8 cellular contexts compared by ENCODE assay signal in genomic region chr6:3751019-3751729, GRCh38. TPM values are rescaled to one million over a fixed set of nuclear protein-coding genes. Genes with fewer than 3 reads are reported as not detected.
DNase-seq lines count a peak whose midpoint lies in the region; ATAC-seq, FAIRE-seq and TF ChIP-seq lines count a peak whose summit lies in the region.

Gene PXDC1, minus strand, starts transcription at chr6:3751713. Its CDS starts 182 bp downstream, at chr6:3751531.

- DNase-seq in Caco-2 (peak in 1 of 2 experiments; percentile 34), PC-3 (peak; percentile 23), bronchial epithelial cell (ENCODE audit: low read depth) (no peak), left kidney (ENCODE audit: low read depth, low spot score) (peak; percentile 60), cerebellar cortex (ENCODE audit: low spot score) (no peak), DMS153 (lab: John Stamatoyannopoulos, UW) (no peak)
- DNase-seq in stimulated activated effector memory CD8-positive, alpha-beta T cell treated with anti-CD3 and anti-CD28 coated beads, Interleukin-12 subunit alpha, Interleukin-12 subunit beta, amount 100 ng/mL, for 72 hours (ENCODE audit: low spot score in 2 of 2), result no peak

- peak within 1 kb of the TSS; percentile 86 for H3K9ac ChIP-seq in PC-3 (ENCODE audit: low read length)

- H3K27ac ChIP-seq in PC-3 (ENCODE audit: low read length), result peak within 1 kb of the TSS; percentile 70

- H3K36me3 Mint-ChIP-seq in Caco-2 (ENCODE audit: insufficient read depth, unreplicated experiment), result peaks cover 12% of the 10 kb centered on the region
- no peaks in the 10 kb centered on the region for H3K36me3 Mint-ChIP-seq in stimulated activated effector memory CD8-positive, alpha-beta T cell treated with anti-CD3 and anti-CD28 coated beads, Interleukin-12 subunit alpha, Interleukin-12 subunit beta, amount 100 ng/mL, for 72 hours

- BruUV-seq in Caco-2 (replicated peaks; lab: Mats Ljungman, UMichigan) (TSS peak; percentile 2), PC-3 (replicated peaks; lab: Mats Ljungman, UMichigan) (no TSS peak)

- POLR2A ChIA-PET in Caco-2 (lab: Charles Lee) (interaction anchor here (1.0 kb wide), 1 partner anchor 135 kb away, joined by 4 read pairs; no protein-coding TSS in a partner anchor), PC-3 (lab: Charles Lee; ENCODE audit: unreplicated experiment) (no interaction called here)

- H3F3A ChIP-seq in PC-3 (ENCODE audit: low read length, unreplicated experiment), result no peaks in the 10 kb centered on the region

- peaks cover 15% of the 10 kb centered on the region for H3K4me1 Mint-ChIP-seq in Caco-2 (ENCODE audit: low read depth, unreplicated experiment)
- H3K4me1 Mint-ChIP-seq in stimulated activated effector memory CD8-positive, alpha-beta T cell treated with anti-CD3 and anti-CD28 coated beads, Interleukin-12 subunit alpha, Interleukin-12 subunit beta, amount 100 ng/mL, for 72 hours, result peaks cover 27% of the 10 kb centered on the region

- FAIRE-seq in bronchial epithelial cell (lab: Jason Lieb, UNC), result no peak

- H3K27ac Mint-ChIP-seq in Caco-2 (ENCODE audit: unreplicated experiment), result peak within 1 kb of the TSS; percentile 85
- no peak within 1 kb of the TSS for H3K27ac Mint-ChIP-seq in stimulated activated effector memory CD8-positive, alpha-beta T cell treated with anti-CD3 and anti-CD28 coated beads, Interleukin-12 subunit alpha, Interleukin-12 subunit beta, amount 100 ng/mL, for 72 hours

- H3K4me3 ChIP-seq in Caco-2 (ENCODE audit: low read depth, low read length) (peak within 1 kb of the TSS; percentile 95), PC-3 (ENCODE audit: low read length) (peak within 1 kb of the TSS; percentile 80), bronchial epithelial cell (ENCODE audit: low read depth, low read length) (peak within 1 kb of the TSS; percentile 88)

- H3K36me3 ChIP-seq in Caco-2 (ENCODE audit: control insufficient read depth, insufficient read depth, low read length) (no peaks in the 10 kb centered on the region; the same call in 1 of the 2 replicates), PC-3 (ENCODE audit: low read depth, low read length) (no peaks in the 10 kb centered on the region), bronchial epithelial cell (ENCODE audit: control insufficient read depth, insufficient read depth, low read length) (peaks cover 11% of the 10 kb centered on the region)

- TF ChIP-seq CTCF in Caco-2 (IDR thresholded peaks at IDR 0.05; ENCODE audit: insufficient read depth in 1 of 2, low read depth in 1 of 2, low read length in 1 of 2, severe bottlenecking in 1 of 2, unreplicated experiment in 1 of 2) (no peak), PC-3 (conservative IDR thresholded peaks at IDR 0.05; ENCODE audit: low read depth, low read length) (no peak), bronchial epithelial cell (IDR thresholded peaks at IDR 0.05; ENCODE audit: insufficient read depth, low read length, severe bottlenecking) (no peak)

- no peaks in the 10 kb centered on the region for H3K9me3 Mint-ChIP-seq in Caco-2 (ENCODE audit: unreplicated experiment)
- H3K9me3 Mint-ChIP-seq in stimulated activated effector memory CD8-positive, alpha-beta T cell treated with anti-CD3 and anti-CD28 coated beads, Interleukin-12 subunit alpha, Interleukin-12 subunit beta, amount 100 ng/mL, for 72 hours, result no peaks in the 10 kb centered on the region

- peaks cover 6% of the 10 kb centered on the region for H4K20me1 ChIP-seq in PC-3 (ENCODE audit: low read length)

- peaks cover 13% of the 10 kb centered on the region for H3K4me1 ChIP-seq in Caco-2
- H3K4me1 ChIP-seq in PC-3 (ENCODE audit: insufficient read depth, low read length), result peaks cover 23% of the 10 kb centered on the region

- peak within 1 kb of the TSS; percentile 97 for H3K4me2 ChIP-seq in PC-3 (ENCODE audit: low read length)

- no peaks in the 10 kb centered on the region for H3K9me2 ChIP-seq in PC-3 (replicated peaks; ENCODE audit: low read length)

- no peaks in the 10 kb centered on the region for H3K27me3 Mint-ChIP-seq in Caco-2 (ENCODE audit: insufficient read depth, unreplicated experiment)

- ATAC-seq in GM21717 (IDR thresholded peaks at IDR 0.05; ENCODE audit: unreplicated experiment) (peak; percentile 12), PC-3 (peak; percentile 3)
- ATAC-seq in stimulated activated effector memory CD8-positive, alpha-beta T cell treated with anti-CD3 and anti-CD28 coated beads, Interleukin-12 subunit alpha, Interleukin-12 subunit beta, amount 100 ng/mL, for 72 hours, result peak; percentile 20

- H3K27me3 ChIP-seq in Caco-2 (replicated peaks; ENCODE audit: control insufficient read depth, insufficient read depth, low read length) (no peaks in the 10 kb centered on the region), PC-3 (ENCODE audit: low read length) (no peaks in the 10 kb centered on the region), bronchial epithelial cell (ENCODE audit: control insufficient read depth, insufficient read depth, low read length) (no peaks in the 10 kb centered on the region)

- intact Hi-C loops in Caco-2 (cut with micrococcal nuclease; ENCODE audit: unreplicated experiment) (loop anchor here (2.0 kb wide), 1 partner anchor 46 kb away; no protein-coding TSS in a partner anchor), PC-3 (cut with micrococcal nuclease) (loop anchor here (5.0 kb wide), 1 partner anchor 56 kb away; no protein-coding TSS in a partner anchor)

- H3K9me3 ChIP-seq in Caco-2, result no peaks in the 10 kb centered on the region
- no peaks in the 10 kb centered on the region for H3K9me3 ChIP-seq in PC-3 (ENCODE audit: low read length)

- CTCF ChIA-PET in Caco-2 (lab: Charles Lee) (interaction anchor here (0.8 kb wide), 1 partner anchor 18 kb away, joined by 9 read pairs; no protein-coding TSS in a partner anchor), PC-3 (lab: Charles Lee) (interaction anchor here (1.0 kb wide), 1 partner anchor 38 kb away, joined by 3 read pairs; no protein-coding TSS in a partner anchor)

- H3K79me2 ChIP-seq in PC-3 (ENCODE audit: low read length), result peaks cover 55% of the 10 kb centered on the region

- peak within 1 kb of the TSS; percentile 62 for H3K4me3 Mint-ChIP-seq in Caco-2 (ENCODE audit: unreplicated experiment)
- peak within 1 kb of the TSS; percentile 61 for H3K4me3 Mint-ChIP-seq in stimulated activated effector memory CD8-positive, alpha-beta T cell treated with anti-CD3 and anti-CD28 coated beads, Interleukin-12 subunit alpha, Interleukin-12 subunit beta, amount 100 ng/mL, for 72 hours

- peak within 1 kb of the TSS; percentile 92 for H2AFZ ChIP-seq in PC-3 (ENCODE audit: low read length)

RNA-seq across cellular contexts. Expression of gene PXDC1, which starts in this region (rescaled TPM):
- total RNA-seq in Caco-2 (2022) (36.9 and 42.9 TPM in 2 replicates), PC-3 (2014; rRNA removed) (46.2 and 59.8 TPM in 2 replicates), bronchial epithelial cell (47.6 and 64.5 TPM in 2 replicates)

Comparison
In these comparisons a context has a peak if more than half of its experiments do, and no peak if none do; other contexts are left out.
1. DNase-seq: peak in PC-3 (single experiment) and left kidney (single experiment); none in bronchial epithelial cell (single experiment), stimulated activated effector memory CD8-positive, alpha-beta T cell treated with anti-CD3 and anti-CD28 coated beads, Interleukin-12 subunit alpha, Interleukin-12 subunit beta, amount 100 ng/mL, for 72 hours (0 of 2), cerebellar cortex (single experiment) and DMS153 (single experiment).
2. Peak in every context shown above with its lines, with median percentiles within 50 percentile points of each other: H3K4me3 ChIP-seq and ATAC-seq.